In the genomic region with DNA sequence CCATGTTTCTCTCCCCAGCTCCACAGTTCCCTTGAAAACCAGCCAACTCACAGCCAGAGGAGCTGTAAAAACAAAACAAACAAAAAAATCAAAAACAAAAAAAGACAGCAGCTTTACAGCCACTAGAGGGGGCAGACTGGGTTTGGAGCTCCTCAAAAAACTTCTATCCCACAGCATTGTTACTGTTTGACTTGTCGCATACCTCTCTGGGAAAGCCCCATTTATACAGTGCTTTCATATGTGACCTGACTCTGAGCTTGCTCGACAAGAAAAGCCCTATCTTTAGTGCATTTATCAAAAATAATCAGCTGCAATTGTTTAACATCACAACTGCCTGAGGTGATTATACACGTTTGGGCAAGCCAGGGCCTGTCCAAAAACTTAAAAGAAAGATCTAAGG, we compare ENCODE assay signal across 8 cellular contexts. TPM values are rescaled to one million over a fixed set of nuclear protein-coding genes. Genes with fewer than 3 reads are reported as not detected.
DNase-seq lines count a peak whose midpoint lies in the region; ATAC-seq, FAIRE-seq and TF ChIP-seq lines count a peak whose summit lies in the region.

No MANE protein-coding gene starts in this region.

- H3K9me3 ChIP-seq in Caco-2 (no peaks in the 10 kb centered on the region), H1 (ENCODE audit: insufficient read depth in 2 of 2, low read depth in 1 of 2, low read length in 1 of 2) (no peaks in the 10 kb centered on the region), pancreas (no peaks in the 10 kb centered on the region)

- H3K79me1 ChIP-seq in H1 (ENCODE audit: low read depth, low read length): no peaks in the 10 kb centered on the region

- H2BK12ac ChIP-seq in H1 (ENCODE audit: low read depth, low read length): no peak overlapping the region

- ATAC-seq in GM18861 (IDR thresholded peaks at IDR 0.05; ENCODE audit: unreplicated experiment): peak; percentile 100
- ATAC-seq in HG02938 (IDR thresholded peaks at IDR 0.05; ENCODE audit: unreplicated experiment): peak; percentile 99
- ATAC-seq in pancreas: peak; percentile 28 to 92 (median 76)

- no peak overlapping the region for H4K5ac ChIP-seq in H1 (ENCODE audit: insufficient read length, low read depth, low read length)

- H4K91ac ChIP-seq in H1 (replicated peaks; ENCODE audit: insufficient read length, low read length): no peak overlapping the region

- no peak overlapping the region for H4K8ac ChIP-seq in H1 (ENCODE audit: extremely low read depth, insufficient read depth, low read length)

- H2AFZ ChIP-seq in H1 (ENCODE audit: low read length): no peak overlapping the region

- TF ChIP-seq RAD21 in H1 (IDR thresholded peaks at IDR 0.05 in 1 of 2, conservative IDR thresholded peaks at IDR 0.05 in 1 of 2; ENCODE audit: low read depth in 2 of 2, low read length in 2 of 2): peak; percentile 25 to 36; a peak in 2 of 4 replicates

- no peak overlapping the region for H3K23ac ChIP-seq in H1 (ENCODE audit: insufficient read length)

- H3K36me3 ChIP-seq in Caco-2 (ENCODE audit: control insufficient read depth, insufficient read depth, low read length) (no peaks in the 10 kb centered on the region), H1 (ENCODE audit: control insufficient read depth in 2 of 4, insufficient read depth in 4 of 4, low read length in 3 of 4) (no peaks in the 10 kb centered on the region), pancreas (no peaks in the 10 kb centered on the region)

- H3K4me2 ChIP-seq in H1 (ENCODE audit: insufficient read depth in 1 of 2, low read depth in 2 of 2, low read length in 2 of 2): no peak overlapping the region

- H2BK15ac ChIP-seq in H1 (ENCODE audit: low read length): no peak overlapping the region

- no peak overlapping the region for H3K56ac ChIP-seq in H1 (replicated peaks; ENCODE audit: insufficient read length, low read depth, low read length)

- peak overlapping the region; percentile 64 for H3K27ac Mint-ChIP-seq in Caco-2 (ENCODE audit: unreplicated experiment)

- no peaks in the 10 kb centered on the region for H3K27me3 Mint-ChIP-seq in Caco-2 (ENCODE audit: insufficient read depth, unreplicated experiment)

- H3K9ac ChIP-seq in H1 (replicated peaks in 1 of 4; ENCODE audit: extremely low read depth in 1 of 4, low read depth in 3 of 4, low read length in 3 of 4): no peak overlapping the region

- H3K36me3 Mint-ChIP-seq in Caco-2 (ENCODE audit: insufficient read depth, unreplicated experiment): no peaks in the 10 kb centered on the region

- no peak overlapping the region for H2AK5ac ChIP-seq in H1 (ENCODE audit: low read depth, low read length)

- H3K23me2 ChIP-seq in H1 (ENCODE audit: low read depth, low read length): no peaks in the 10 kb centered on the region

- FAIRE-seq in H1 (lab: Jason Lieb, UNC) (no peak), pancreas (lab: Jason Lieb, UNC) (no peak)

- H3K4ac ChIP-seq in H1 (replicated peaks; ENCODE audit: insufficient read length, low read depth, low read length): no peak overlapping the region

- H3K4me1 Mint-ChIP-seq in Caco-2 (ENCODE audit: low read depth, unreplicated experiment): no peaks in the 10 kb centered on the region

- TF ChIP-seq EP300 in H1 (IDR thresholded peaks at IDR 0.05; ENCODE audit: borderline replicate concordance in 1 of 2, low read depth in 2 of 2, low read length in 2 of 2): no peak

- no peak overlapping the region for H3K27ac ChIP-seq in H1 (ENCODE audit: low read depth, low read length)
- no peak overlapping the region for H3K27ac ChIP-seq in pancreas

- peaks cover 9% of the 10 kb centered on the region for H3K9me3 Mint-ChIP-seq in Caco-2 (ENCODE audit: unreplicated experiment)

- intact Hi-C loops in Caco-2 (cut with micrococcal nuclease; ENCODE audit: unreplicated experiment) (loop anchor here (1.0 kb wide), 2 partner anchors 21 to 34 kb away; a partner anchor contains a TSS), pancreas (cut with DNase I) (no loop called here)

- H3K18ac ChIP-seq in H1 (ENCODE audit: extremely low read depth, low read length): no peak overlapping the region

- H3K4me3 ChIP-seq in Caco-2 (ENCODE audit: low read depth, low read length): no peak overlapping the region
- no peak overlapping the region for H3K4me3 ChIP-seq in H1 (ENCODE audit: extremely low read depth in 1 of 4, insufficient read depth in 2 of 4, low read depth in 3 of 4, low read length in 4 of 4)
- no peak overlapping the region for H3K4me3 ChIP-seq in pancreas

- peak; percentile 38 to 55 for DNase-seq in Caco-2
- peak; percentile 39 for DNase-seq in NCI-H226
- no peak for DNase-seq in H1 (ENCODE audit: low read depth in 1 of 2, low spot score in 2 of 2)
- peak in 2 of 6 donors; percentile 10 to 13 for DNase-seq in pancreas
- DNase-seq in cerebellum (ENCODE audit: low spot score): no peak
- DNase-seq in retina: no peak

- TF ChIP-seq CTCF in Caco-2 (IDR thresholded peaks at IDR 0.05; ENCODE audit: insufficient read depth in 1 of 2, low read depth in 1 of 2, low read length in 1 of 2, severe bottlenecking in 1 of 2, unreplicated experiment in 1 of 2) (peak; percentile 22 to 59), H1 (IDR thresholded peaks at IDR 0.05; ENCODE audit: control extremely low read depth in 1 of 3, insufficient read depth in 1 of 3, low read depth in 1 of 3, low read length in 3 of 3) (peak in 2 of 3 experiments; percentile 49 to 52; a peak in 3 of 4 replicates), pancreas (IDR thresholded peaks at IDR 0.05) (peak in 1 of 4 donors; percentile 16)

- 45% methylated on average over 3 of the region's 3 CpGs; no CpG with 5 or more reads in 1 of the 2 experiments for WGBS in H1 (ENCODE audit: extremely low coverage in 1 of 2, insufficient coverage in 1 of 2, insufficient read length in 1 of 2, insufficient replicate concordance in 2 of 2, low coverage in 1 of 2, low lambda C conversion rate in 2 of 2, missing lambda C conversion rate in 1 of 2), 2 experiments
- WGBS in pancreas, 2 donors: 6 to 7% methylated on average over 3 of the region's 3 CpGs

- no TSS peak for BruUV-seq in Caco-2 (replicated peaks; lab: Mats Ljungman, UMichigan)

- H3K4me1 ChIP-seq in Caco-2 (0 out of 2 replicates have a peak, but pooled peaks cover 7% of the 10 kb centered on the region), H1 (replicated peaks in 1 of 4; ENCODE audit: control insufficient read depth in 3 of 4, insufficient read depth in 4 of 4, low read length in 3 of 4) (no peaks in the 10 kb centered on the region), pancreas (no peaks in the 10 kb centered on the region)

- H4K20me1 ChIP-seq in H1 (replicated peaks in 1 of 2; ENCODE audit: control insufficient read depth in 1 of 2, insufficient read depth in 2 of 2, low read length in 2 of 2): no peaks in the 10 kb centered on the region

- no peak overlapping the region for H2BK20ac ChIP-seq in H1 (ENCODE audit: low read length)

- H2BK120ac ChIP-seq in H1 (replicated peaks; ENCODE audit: low read depth, low read length): no peak overlapping the region

- no peak overlapping the region for H3K4me3 Mint-ChIP-seq in Caco-2 (ENCODE audit: unreplicated experiment)

- H3K27me3 ChIP-seq in Caco-2 (replicated peaks; ENCODE audit: control insufficient read depth, insufficient read depth, low read length) (no peaks in the 10 kb centered on the region), H1 (replicated peaks in 1 of 4; ENCODE audit: control insufficient read depth in 3 of 4, extremely low read depth in 1 of 4, insufficient read depth in 3 of 4, low read length in 3 of 4) (no peaks in the 10 kb centered on the region), pancreas (peaks cover 0 to 18% (median 2%) of the 10 kb centered on the region in 4 donors)

- H2BK5ac ChIP-seq in H1 (ENCODE audit: low read depth, low read length): no peak overlapping the region

- no peak overlapping the region for H3K14ac ChIP-seq in H1 (ENCODE audit: insufficient read length)

- CTCF ChIA-PET in Caco-2 (lab: Charles Lee): interaction anchor here (0.5 to 1.5 kb wide), 11 partner anchors 12 to 167 kb away, joined by 3 to 17 read pairs (median 5); a partner anchor contains a TSS
- CTCF ChIA-PET in H1 (lab: Charles Lee; ENCODE audit: partially characterized antibody): interaction anchor here (0.6 to 2.4 kb wide), 12 partner anchors 9 to 192 kb away, joined by 3 to 11 read pairs (median 4); a partner anchor contains a TSS

- no peaks in the 10 kb centered on the region for H3K79me2 ChIP-seq in H1 (ENCODE audit: control insufficient read depth in 1 of 2, insufficient read depth in 2 of 2, low read length in 2 of 2)

- POLR2A ChIA-PET in Caco-2 (lab: Charles Lee) (interaction anchor here (0.6 to 1.1 kb wide), 2 partner anchors 21 to 34 kb away, joined by 4 to 13 read pairs; a partner anchor contains a TSS), H1 (lab: Charles Lee; ENCODE audit: partially characterized antibody) (interaction anchor here (0.9 kb wide), 1 partner anchor 21 kb away, joined by 5 read pairs; a partner anchor contains a TSS)

- no peak for TF ChIP-seq POLR2A in H1 (IDR thresholded peaks at IDR 0.05; ENCODE audit: control extremely low read depth in 1 of 2, low read depth in 2 of 2, low read length in 2 of 2)

RNA-seq across cellular contexts. Expression of a gene that starts 21.6 kb away (rescaled TPM):
- 135 and 137 TPM in 2 replicates for total RNA-seq in Caco-2 (2022)
- total RNA-seq in H1 (2021; fragmentation: NEBNext Ultra II Directional; extraction: Animal tissue kit (Norgen Biotek cat#: 25700)): 56.8 and 58.1 TPM in 2 replicates
- polyA plus RNA-seq in H1 (2011; rRNA removed): 41.7 and 67.7 TPM in 2 replicates
- 57.7 TPM for polyA plus RNA-seq in H1 (2011; cell fraction: cytosol; rRNA removed)
- polyA plus RNA-seq in H1 (2011; cell fraction: nucleus; rRNA removed): 19.6 TPM
- 51.3 to 71.8 TPM (median 55.0 TPM) in 4 replicates for polyA plus RNA-seq in H1 (2012, experiment 1 of 2)
- 19.9 TPM for polyA plus RNA-seq in H1 (2012, experiment 2 of 2)
- 63.3 TPM for polyA plus RNA-seq in H1 (2013, experiment 1 of 2)
- 74.6 TPM for polyA plus RNA-seq in H1 (2013, experiment 2 of 2)
- 44.3 and 57.2 TPM in 2 replicates for polyA minus RNA-seq in H1 (2011; rRNA and poly(A)+ RNA removed)
- 23.3 TPM for polyA minus RNA-seq in H1 (2011; cell fraction: cytosol; rRNA and poly(A)+ RNA removed)
- polyA minus RNA-seq in H1 (2011; cell fraction: nucleus; rRNA and poly(A)+ RNA removed): 22.6 TPM
- total RNA-seq in pancreas: 10 to 100 TPM in 4 of 6 donors, 1 to 10 TPM in 2; 8.6 to 24.3 (median 12.1) TPM
- 10 to 100 TPM; 11.4 to 22.8 TPM for polyA plus RNA-seq in pancreas
- 34.5 TPM for total RNA-seq in cerebellum

RNA-seq across cellular contexts. Expression of a gene that starts 29.0 kb away (rescaled TPM):
- total RNA-seq in Caco-2 (2022): 3.6 and 5.3 TPM in 2 replicates
- not detected in 2 replicates for total RNA-seq in H1 (2021; fragmentation: NEBNext Ultra II Directional; extraction: Animal tissue kit (Norgen Biotek cat#: 25700))
- not detected in 2 replicates for polyA plus RNA-seq in H1 (2011; rRNA removed)
- not detected for polyA plus RNA-seq in H1 (2011; cell fraction: cytosol; rRNA removed)
- polyA plus RNA-seq in H1 (2011; cell fraction: nucleus; rRNA removed): 0.17 TPM
- 0.13 TPM in 1 of 4 replicates, not detected in the others for polyA plus RNA-seq in H1 (2012, experiment 1 of 2)
- not detected for polyA plus RNA-seq in H1 (2012, experiment 2 of 2)
- not detected for polyA plus RNA-seq in H1 (2013, experiment 1 of 2)
- polyA plus RNA-seq in H1 (2013, experiment 2 of 2): not detected
- not detected in 2 replicates for polyA minus RNA-seq in H1 (2011; rRNA and poly(A)+ RNA removed)
- polyA minus RNA-seq in H1 (2011; cell fraction: cytosol; rRNA and poly(A)+ RNA removed): not detected
- not detected for polyA minus RNA-seq in H1 (2011; cell fraction: nucleus; rRNA and poly(A)+ RNA removed)
- total RNA-seq in pancreas: 10 to 100 TPM in 1 of 6 donors, 1 to 10 TPM in 4, under 1 TPM in 1; 0.98 to 13.1 (median 3.6) TPM
- polyA plus RNA-seq in pancreas: 1 to 10 TPM; 2.2 to 2.7 TPM
- 1.4 TPM for total RNA-seq in cerebellum

RNA-seq across cellular contexts. Expression of a gene that starts 30.3 kb away (rescaled TPM):
- total RNA-seq in Caco-2 (2022): not detected in 2 replicates
- 2.1 TPM in 2 replicates for total RNA-seq in H1 (2021; fragmentation: NEBNext Ultra II Directional; extraction: Animal tissue kit (Norgen Biotek cat#: 25700))
- polyA plus RNA-seq in H1 (2011; rRNA removed): 0.85 and 1.4 TPM in 2 replicates
- polyA plus RNA-seq in H1 (2011; cell fraction: cytosol; rRNA removed): 1.6 TPM
- not detected for polyA plus RNA-seq in H1 (2011; cell fraction: nucleus; rRNA removed)
- polyA plus RNA-seq in H1 (2012, experiment 1 of 2): 1.5 to 2.3 TPM (median 1.8 TPM) in 4 replicates
- polyA plus RNA-seq in H1 (2012, experiment 2 of 2): not detected
- polyA plus RNA-seq in H1 (2013, experiment 1 of 2): 4.4 TPM
- 3.7 TPM for polyA plus RNA-seq in H1 (2013, experiment 2 of 2)
- polyA minus RNA-seq in H1 (2011; rRNA and poly(A)+ RNA removed): 0.69 and 1.2 TPM in 2 replicates
- polyA minus RNA-seq in H1 (2011; cell fraction: cytosol; rRNA and poly(A)+ RNA removed): not detected
- polyA minus RNA-seq in H1 (2011; cell fraction: nucleus; rRNA and poly(A)+ RNA removed): 1.7 TPM
- under 1 TPM in 1 of 6 donors, not detected in 5; 0.46 TPM for total RNA-seq in pancreas
- polyA plus RNA-seq in pancreas: under 1 TPM in 1 of 2 donors, not detected in 1; 0.61 TPM
- total RNA-seq in cerebellum: not detected

Comparison
In these comparisons a context has a peak if more than half of its experiments do, and no peak if none do; other contexts are left out.
1. DNase-seq: peak in Caco-2 (2 of 2) and NCI-H226 (single experiment); none in H1 (0 of 2), cerebellum (single experiment) and retina (single experiment).
2. Peak in every context shown above with its lines, with median percentiles within 50 percentile points of each other: ATAC-seq.